Comparison of ENCODE assay signal across 9 cellular contexts in genomic region chr5:1105350-1106265, GRCh38. TPM values are rescaled to one million over a fixed set of nuclear protein-coding genes. Genes with fewer than 3 reads are reported as not detected.
DNase-seq lines count a peak whose midpoint lies in the region; ATAC-seq, FAIRE-seq and TF ChIP-seq lines count a peak whose summit lies in the region.
"Had no signal": no experiment of that assay in that cellular context is flagged by ENCODE, and none has a peak within 500 bp of the region (broad histone marks: within the 10 kb centered on the region; RNA-seq: fewer than 3 reads in every experiment).

No MANE protein-coding gene starts in this region.

- no peaks in the 10 kb centered on the region for H3K27me3 ChIP-seq in SK-N-SH (ENCODE audit: insufficient read depth)
- H3K27me3 ChIP-seq: cardiac muscle cell had no signal

- no peak for FAIRE-seq in kidney (lab: Jason Lieb, UNC)

- intact Hi-C loops in kidney (cut with DNase I): no loop called here

- no peaks in the 10 kb centered on the region for H3K79me2 ChIP-seq in SK-N-SH (ENCODE audit: insufficient read depth)

- no peaks in the 10 kb centered on the region for H4K20me1 ChIP-seq in SK-N-SH (ENCODE audit: insufficient read depth)

- H3K9me3 ChIP-seq in kidney (ENCODE audit: control insufficient read depth in 1 of 2, low read length in 2 of 2) (no peaks in the 10 kb centered on the region), SK-N-SH (no peaks in the 10 kb centered on the region)

- H3K4me1 ChIP-seq in kidney (ENCODE audit: control insufficient read depth in 1 of 2, insufficient read depth in 1 of 2, low read depth in 1 of 2, low read length in 2 of 2): peaks cover 43 to 85% of the 10 kb centered on the region in 2 donors
- peaks cover 0 to 4% of the 10 kb centered on the region in 2 experiments; a peak in 1 of 4 replicates for H3K4me1 ChIP-seq in SK-N-SH (ENCODE audit: control insufficient read depth in 1 of 2, insufficient read depth in 2 of 2, low read depth in 1 of 2, low read length in 1 of 2)

- WGBS in SK-N-SH (ENCODE audit: low lambda C conversion rate): 83% methylated on average over 10 of the region's 19 CpGs

- ATAC-seq in GM18511 (IDR thresholded peaks at IDR 0.05; ENCODE audit: unreplicated experiment) (peak; percentile 71), HG03196 (IDR thresholded peaks at IDR 0.05; ENCODE audit: unreplicated experiment) (peak; percentile 40)

- TF ChIP-seq CTCF in kidney (IDR thresholded peaks at IDR 0.05; ENCODE audit: borderline replicate concordance, extremely low read depth, insufficient read depth) (no peak), SK-N-SH (IDR thresholded peaks at IDR 0.05) (no peak)

- H3K36me3 ChIP-seq in kidney (ENCODE audit: control insufficient read depth in 1 of 2, insufficient read depth in 2 of 2, low read length in 2 of 2) (no peaks in the 10 kb centered on the region), SK-N-SH (replicated peaks in 1 of 2; ENCODE audit: control insufficient read depth in 1 of 2, insufficient read depth in 2 of 2, low read length in 1 of 2) (no peaks in the 10 kb centered on the region)
- H3K36me3 ChIP-seq: cardiac muscle cell had no signal

- CTCF ChIA-PET in SK-N-SH (lab: Yijun Ruan, JAX): interaction anchor here (1.2 kb wide), 1 partner anchor 19 kb away, joined by 3 read pairs; no protein-coding TSS in a partner anchor

- H3F3A ChIP-seq in SK-N-SH (replicated peaks; ENCODE audit: insufficient read depth): no peaks in the 10 kb centered on the region

- no peaks in the 10 kb centered on the region for H3K9me2 ChIP-seq in SK-N-SH

- POLR2A ChIA-PET in SK-N-SH (lab: Yijun Ruan, JAX): no interaction called here

- H3K4me2 ChIP-seq in SK-N-SH: no peak overlapping the region

- DNase-seq in activated CD8-positive, alpha-beta memory T cell treated with anti-CD3 and anti-CD28 coated beads for 24 hours: peak; percentile 74
- DNase-seq in kidney: no peak
- DNase-seq in SK-N-SH: no peak
- DNase-seq in NCI-H510A (lab: John Stamatoyannopoulos, UW): no peak
- no peak for DNase-seq in iPS-NIHi11 (ENCODE audit: low spot score)
- no peak for DNase-seq in NCI-H2171 (lab: John Stamatoyannopoulos, UW)

- H2AFZ ChIP-seq in SK-N-SH (ENCODE audit: low read depth): no peak overlapping the region

- H3K4me3 ChIP-seq in kidney (ENCODE audit: low read length in 2 of 2): peak overlapping the region in 1 of 2 donors; percentile 43
- no peak overlapping the region for H3K4me3 ChIP-seq in SK-N-SH (ENCODE audit: low read depth in 2 of 2, low read length in 1 of 2)
- H3K4me3 ChIP-seq: cardiac muscle cell had no signal

- TF ChIP-seq EP300 in SK-N-SH (IDR thresholded peaks at IDR 0.05; ENCODE audit: borderline replicate concordance in 1 of 2, low read depth in 1 of 2, low read length in 1 of 2): no peak

- TF ChIP-seq RAD21 in SK-N-SH (IDR thresholded peaks at IDR 0.05; ENCODE audit: low read length): no peak

- H3K9ac ChIP-seq in kidney (ENCODE audit: low read length in 2 of 2) (peak overlapping the region in 1 of 2 donors; percentile 51), SK-N-SH (no peak overlapping the region)

- H3K27ac ChIP-seq in kidney (ENCODE audit: low read depth in 2 of 2, low read length in 2 of 2): peak overlapping the region; percentile 73 to 87
- no peak overlapping the region for H3K27ac ChIP-seq in SK-N-SH (ENCODE audit: low read depth in 2 of 2, low read length in 1 of 2)
- H3K27ac ChIP-seq: cardiac muscle cell had no signal

TF ChIP-seq in SK-N-SH, 30 proteins besides CTCF, POLR2A, EP300 and RAD21:
- TF ChIP-seq POLR2AphosphoS5 (IDR thresholded peaks at IDR 0.05; ENCODE audit: low read depth, low read length) (no peak), EZH2phosphoT487 (IDR thresholded peaks at IDR 0.05; ENCODE audit: borderline replicate concordance, low read depth) (no peak)

RNA-seq across cellular contexts. Expression of gene SLC12A7, which starts 6.3 kb away (rescaled TPM):
- total RNA-seq in kidney: 92.9 TPM
- polyA plus RNA-seq in kidney (ENCODE audit: insufficient read depth, low read depth, low replicate concordance) (28.2 TPM), SK-N-SH (2012; rRNA removed) (2.3 and 2.6 TPM in 2 replicates)
- polyA plus RNA-seq in SK-N-SH (2012; cell fraction: cytosol; rRNA removed): 0.97 and 1.5 TPM in 2 replicates
- 7.4 and 9.0 TPM in 2 replicates for polyA plus RNA-seq in SK-N-SH (2012; cell fraction: nucleus; rRNA removed)

Comparison
In these comparisons a context has a peak if more than half of its experiments do, and no peak if none do; other contexts are left out.
1. H3K27ac ChIP-seq: peak in kidney (2 of 2); none in SK-N-SH (0 of 2).